In genomic region chr22:19213496-19214473, GRCh38 we compare ENCODE assay signal across 20 cellular contexts. TPM values are rescaled to one million over a fixed set of nuclear protein-coding genes. Genes with fewer than 3 reads are reported as not detected.
DNase-seq lines count a peak whose midpoint lies in the region; ATAC-seq and TF ChIP-seq lines count a peak whose summit lies in the region.
"Had no signal": no experiment of that assay in that cellular context is flagged by ENCODE, and none has a peak within 500 bp of the region (broad histone marks: within the 10 kb centered on the region; RNA-seq: fewer than 3 reads in every experiment).

No MANE protein-coding gene starts in this region.

- H2AFZ ChIP-seq in neural progenitor cell (replicated peaks): no peak overlapping the region

- ATAC-seq in HG03521 (IDR thresholded peaks at IDR 0.05; ENCODE audit: unreplicated experiment): no peak
- ATAC-seq in HG02840 (IDR thresholded peaks at IDR 0.05; ENCODE audit: low FRiP score, unreplicated experiment): no peak
- ATAC-seq: body of pancreas; HCT116; HepG2; naive thymus-derived CD4-positive, alpha-beta T cell; SK-N-SH treated with all-trans-retinoic acid at 6 μM for 48 hours; stimulated activated naive CD8-positive, alpha-beta T cell treated with anti-CD3 and anti-CD28 coated beads, Interleukin-15, amount 100 ng/mL, for 72 hours had no signal

- H3K79me2 ChIP-seq in neural progenitor cell (ENCODE audit: low read depth): no peaks in the 10 kb centered on the region

- no peak overlapping the region for H3K27ac ChIP-seq in neural progenitor cell
- H3K27ac ChIP-seq in CD8-positive, alpha-beta memory T cell (ENCODE audit: low read depth, low read length): no peak overlapping the region
- H3K27ac ChIP-seq: body of pancreas, left ventricle myocardium inferior, uterus had no signal

- DNase-seq in Ammon's horn (ENCODE audit: low spot score) (peak; percentile 66), NCI-H526 treated with DMSO at 0.1 percent for 48 hours (lab: John Stamatoyannopoulos, UW) (peak; percentile 31), foreskin fibroblast (peak; percentile 28 to 70), neural progenitor cell (ENCODE audit: low spot score) (peak; percentile 32), NCI-H1092 treated with DMSO at 0.1 percent for 48 hours (lab: John Stamatoyannopoulos, UW) (no peak)
- no peak for DNase-seq in CD8-positive, alpha-beta memory T cell
- DNase-seq: activated CD4-positive, alpha-beta T cell treated with anti-CD3 and anti-CD28 coated beads, Interleukin-2, amount 50 U/mL, for 1 hour; body of pancreas; GDM1; left ventricle myocardium inferior; naive thymus-derived CD4-positive, alpha-beta T cell; NCI-H524; stimulated activated naive CD8-positive, alpha-beta T cell treated with anti-CD3 and anti-CD28 coated beads, Interleukin-15, amount 100 ng/mL, for 72 hours; uterus had no signal

- H3K36me3 Mint-ChIP-seq in neural progenitor cell: peaks cover 6% of the 10 kb centered on the region
- peaks cover 0 to 2% (median 0%) of the 10 kb centered on the region in 3 donors for H3K36me3 Mint-ChIP-seq in CD8-positive, alpha-beta memory T cell
- H3K36me3 Mint-ChIP-seq: activated naive CD4-positive, alpha-beta T cell treated with anti-CD3 and anti-CD28 coated beads, Interleukin-2, amount 50 U/mL, for 24 hours had no signal

- peaks cover 4% of the 10 kb centered on the region for H3K27me3 Mint-ChIP-seq in neural progenitor cell (ENCODE audit: insufficient read depth, low read depth)
- H3K27me3 Mint-ChIP-seq in CD8-positive, alpha-beta memory T cell: peaks cover 12 to 19% of the 10 kb centered on the region in 2 donors

- H3K9ac ChIP-seq in neural progenitor cell: no peak overlapping the region

- TF ChIP-seq CTCF in foreskin fibroblast (IDR thresholded peaks at IDR 0.05; ENCODE audit: low read depth, low read length) (no peak), neural progenitor cell (IDR thresholded peaks at IDR 0.05) (no peak)

- peaks cover 24% of the 10 kb centered on the region for H3K4me1 Mint-ChIP-seq in neural progenitor cell
- H3K4me1 Mint-ChIP-seq in CD8-positive, alpha-beta memory T cell: peaks cover 4 to 8% (median 5%) of the 10 kb centered on the region in 3 donors

- peak overlapping the region; percentile 42 for H3K4me2 ChIP-seq in neural progenitor cell

- H3K4me3 Mint-ChIP-seq in neural progenitor cell: no peak overlapping the region
- no peak overlapping the region for H3K4me3 Mint-ChIP-seq in CD8-positive, alpha-beta memory T cell
- H3K4me3 Mint-ChIP-seq: activated naive CD4-positive, alpha-beta T cell treated with anti-CD3 and anti-CD28 coated beads, Interleukin-2, amount 50 U/mL, for 24 hours; naive thymus-derived CD4-positive, alpha-beta T cell; stimulated activated naive CD8-positive, alpha-beta T cell treated with anti-CD3 and anti-CD28 coated beads, Interleukin-15, amount 100 ng/mL, for 72 hours had no signal

- CTCF ChIA-PET in CD8-positive, alpha-beta memory T cell (lab: Charles Lee): interaction anchor here (0.7 kb wide), 1 partner anchor 8 kb away, joined by 3 read pairs; no protein-coding TSS in a partner anchor

- peaks cover 9% of the 10 kb centered on the region for H4K20me1 ChIP-seq in neural progenitor cell (ENCODE audit: low read depth)

- H3K9me3 Mint-ChIP-seq in neural progenitor cell: no peaks in the 10 kb centered on the region
- H3K9me3 Mint-ChIP-seq in CD8-positive, alpha-beta memory T cell: no peaks in the 10 kb centered on the region
- H3K9me3 Mint-ChIP-seq: activated naive CD4-positive, alpha-beta T cell treated with anti-CD3 and anti-CD28 coated beads, Interleukin-2, amount 50 U/mL, for 24 hours; naive thymus-derived CD4-positive, alpha-beta T cell; stimulated activated naive CD8-positive, alpha-beta T cell treated with anti-CD3 and anti-CD28 coated beads, Interleukin-15, amount 100 ng/mL, for 72 hours had no signal

- no peak overlapping the region for H3K27ac Mint-ChIP-seq in neural progenitor cell
- H3K27ac Mint-ChIP-seq in CD8-positive, alpha-beta memory T cell: no peak overlapping the region
- H3K27ac Mint-ChIP-seq: activated naive CD4-positive, alpha-beta T cell treated with anti-CD3 and anti-CD28 coated beads, Interleukin-2, amount 50 U/mL, for 24 hours; naive thymus-derived CD4-positive, alpha-beta T cell; stimulated activated naive CD8-positive, alpha-beta T cell treated with anti-CD3 and anti-CD28 coated beads, Interleukin-15, amount 100 ng/mL, for 72 hours had no signal

- H3K36me3 ChIP-seq in neural progenitor cell: no peaks in the 10 kb centered on the region
- no peaks in the 10 kb centered on the region for H3K36me3 ChIP-seq in CD8-positive, alpha-beta memory T cell (ENCODE audit: insufficient read depth, low read length)
- H3K36me3 ChIP-seq: uterus had no signal

- no peak overlapping the region for H3K4me3 ChIP-seq in foreskin fibroblast (ENCODE audit: low read depth in 1 of 2, low read length in 2 of 2)
- H3K4me3 ChIP-seq in neural progenitor cell: no peak overlapping the region
- H3K4me3 ChIP-seq in CD8-positive, alpha-beta memory T cell (ENCODE audit: low read length): no peak overlapping the region
- H3K4me3 ChIP-seq: body of pancreas, left ventricle myocardium inferior, uterus had no signal

- POLR2A ChIA-PET in CD8-positive, alpha-beta memory T cell (lab: Charles Lee): no interaction called here

- peaks cover 12% of the 10 kb centered on the region for H3F3A ChIP-seq in neural progenitor cell (ENCODE audit: low read depth)

- H3K27me3 ChIP-seq in neural progenitor cell: no peaks in the 10 kb centered on the region
- H3K27me3 ChIP-seq in CD8-positive, alpha-beta memory T cell (ENCODE audit: insufficient read depth, low read length, poor library complexity, severe bottlenecking): no peaks in the 10 kb centered on the region
- H3K27me3 ChIP-seq: body of pancreas, uterus had no signal

- H3K9me3 ChIP-seq in neural progenitor cell (ENCODE audit: low read depth): no peaks in the 10 kb centered on the region
- H3K9me3 ChIP-seq in CD8-positive, alpha-beta memory T cell (ENCODE audit: low read length): no peaks in the 10 kb centered on the region
- H3K9me3 ChIP-seq: body of pancreas, left ventricle myocardium inferior, uterus had no signal

- peaks cover 23% of the 10 kb centered on the region for H3K4me1 ChIP-seq in neural progenitor cell
- H3K4me1 ChIP-seq in CD8-positive, alpha-beta memory T cell (ENCODE audit: insufficient read depth, low read length): no peaks in the 10 kb centered on the region
- H3K4me1 ChIP-seq: body of pancreas, uterus had no signal

RNA-seq across cellular contexts. Expression of gene SLC25A1, which starts 35.2 kb away (rescaled TPM):
- 28.6 and 97.0 TPM in 2 replicates for total RNA-seq in neural progenitor cell (ENCODE audit: low replicate concordance)
- total RNA-seq in CD8-positive, alpha-beta memory T cell: 10 to 100 TPM; 42.4 to 44.7 TPM
- polyA plus RNA-seq in CD8-positive, alpha-beta memory T cell: 69.9 TPM

Comparison
In these comparisons a context has a peak if more than half of its experiments do, and no peak if none do; other contexts are left out.
1. DNase-seq: peak in Ammon's horn (single experiment), NCI-H526 treated with DMSO at 0.1 percent for 48 hours (single experiment), foreskin fibroblast (2 of 2) and neural progenitor cell (single experiment); none in CD8-positive, alpha-beta memory T cell (0 of 5) and NCI-H1092 treated with DMSO at 0.1 percent for 48 hours (single experiment).